Comparison of ENCODE assay signal across 8 cellular contexts in the genomic region with DNA sequence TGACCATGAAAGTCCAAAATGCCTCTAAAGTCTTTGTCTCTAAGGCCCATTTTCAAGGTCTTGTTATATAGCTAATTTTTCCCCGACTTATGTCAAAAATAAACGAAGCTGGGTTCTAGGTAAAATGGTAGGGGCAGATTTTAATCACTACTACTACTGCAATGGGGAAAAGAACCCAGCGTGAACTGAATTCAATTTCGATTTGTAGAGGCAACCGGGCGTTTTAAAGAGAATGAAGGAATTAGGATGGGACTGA. TPM values are rescaled to one million over a fixed set of nuclear protein-coding genes. Genes with fewer than 3 reads are reported as not detected.
DNase-seq lines count a peak whose midpoint lies in the region; ATAC-seq and TF ChIP-seq lines count a peak whose summit lies in the region.

No MANE protein-coding gene starts in this region.

- CTCF ChIA-PET in activated CD8-positive, alpha-beta memory T cell treated with anti-CD3 and anti-CD28 coated beads, Interleukin-2, amount 10 ng/mL, durations not matched to agents 7 days and 5 days (lab: Charles Lee) = interaction anchor here (1.1 to 2.0 kb wide), 3 partner anchors 151 to 237 kb away, joined by 3 to 7 read pairs (median 5); a partner anchor contains a TSS

- no peak for TF ChIP-seq POLR2A in right lobe of liver (IDR thresholded peaks at IDR 0.05)

- in situ Hi-C loops in astrocyte of the cerebellum (cut with HindIII; ENCODE audit: low sequenced_read_pairs) = loop anchor here (10.0 to 25.0 kb wide), 2 partner anchors 233 to 310 kb away; a partner anchor contains a TSS

- intact Hi-C loops in right lobe of liver (cut with DNase I) = no loop called here

- peaks cover 22% of the 10 kb centered on the region for H3K36me3 Mint-ChIP-seq in activated CD8-positive, alpha-beta memory T cell treated with anti-CD3 and anti-CD28 coated beads, Interleukin-2, amount 10 ng/mL, durations not matched to agents 7 days and 5 days

- H3K27ac Mint-ChIP-seq in activated CD8-positive, alpha-beta memory T cell treated with anti-CD3 and anti-CD28 coated beads, Interleukin-2, amount 10 ng/mL, durations not matched to agents 7 days and 5 days = peak overlapping the region; percentile 99

- peak overlapping the region; percentile 90 for H3K4me3 Mint-ChIP-seq in activated CD8-positive, alpha-beta memory T cell treated with anti-CD3 and anti-CD28 coated beads, Interleukin-2, amount 10 ng/mL, durations not matched to agents 7 days and 5 days

- H3K4me1 Mint-ChIP-seq in activated CD8-positive, alpha-beta memory T cell treated with anti-CD3 and anti-CD28 coated beads, Interleukin-2, amount 10 ng/mL, durations not matched to agents 7 days and 5 days = peaks cover 36% of the 10 kb centered on the region

- 11% methylated on average over 6 of the region's 6 CpGs for WGBS in right lobe of liver (ENCODE audit: insufficient coverage, low coverage, low lambda C conversion rate, missing lambda C conversion rate)

- DNase-seq in activated CD8-positive, alpha-beta memory T cell treated with anti-CD3 and anti-CD28 coated beads, Interleukin-2, amount 10 ng/mL, durations not matched to agents 7 days and 5 days = no peak
- no peak for DNase-seq in activated CD8-positive, alpha-beta memory T cell treated with anti-CD3 and anti-CD28 coated beads, Interleukin-2, amount 50 U/mL, for 4 hours
- DNase-seq in astrocyte of the cerebellum (ENCODE audit: low read depth) = no peak
- DNase-seq in right lobe of liver = no peak
- DNase-seq in thoracic aorta (ENCODE audit: low spot score) = no peak
- DNase-seq in NCI-H526 (lab: John Stamatoyannopoulos, UW) = no peak

- no peaks in the 10 kb centered on the region for H3K36me3 ChIP-seq in right lobe of liver
- no peaks in the 10 kb centered on the region for H3K36me3 ChIP-seq in thoracic aorta

- TF ChIP-seq CTCF in astrocyte of the cerebellum (IDR thresholded peaks at IDR 0.05; ENCODE audit: low read depth, low read length, missing control alignments) (no peak), right lobe of liver (IDR thresholded peaks at IDR 0.05) (no peak), thoracic aorta (IDR thresholded peaks at IDR 0.05) (no peak)

- ATAC-seq in activated CD8-positive, alpha-beta memory T cell treated with anti-CD3 and anti-CD28 coated beads, Interleukin-2, amount 10 ng/mL, durations not matched to agents 7 days and 5 days = no peak
- ATAC-seq in right lobe of liver (no peak), thoracic aorta (ENCODE audit: insufficient number of reproducible peaks, low FRiP score, low read depth) (no peak), HG02938 (IDR thresholded peaks at IDR 0.05; ENCODE audit: unreplicated experiment) (no peak), GM21723 (IDR thresholded peaks at IDR 0.05; ENCODE audit: unreplicated experiment) (no peak)

- H3K4me3 ChIP-seq in astrocyte of the cerebellum (ENCODE audit: low read depth, low read length) = peak overlapping the region; percentile 93
- H3K4me3 ChIP-seq in right lobe of liver = peak overlapping the region; percentile 81 to 91 (median 88)
- peak overlapping the region; percentile 81 for H3K4me3 ChIP-seq in thoracic aorta

- peaks cover 0 to 10% (median 2%) of the 10 kb centered on the region in 4 donors for H3K4me1 ChIP-seq in right lobe of liver
- H3K4me1 ChIP-seq in thoracic aorta (ENCODE audit: control insufficient read depth in 1 of 2, low read depth in 2 of 2) = peaks cover 5 to 6% of the 10 kb centered on the region in 2 donors

- no peaks in the 10 kb centered on the region for H3K9me3 Mint-ChIP-seq in activated CD8-positive, alpha-beta memory T cell treated with anti-CD3 and anti-CD28 coated beads, Interleukin-2, amount 10 ng/mL, durations not matched to agents 7 days and 5 days (ENCODE audit: low read depth)

- H3K27me3 ChIP-seq in right lobe of liver (no peaks in the 10 kb centered on the region), thoracic aorta (replicated peaks; ENCODE audit: insufficient read depth) (no peaks in the 10 kb centered on the region)

- peaks cover 8% of the 10 kb centered on the region for H3K27me3 Mint-ChIP-seq in activated CD8-positive, alpha-beta memory T cell treated with anti-CD3 and anti-CD28 coated beads, Interleukin-2, amount 10 ng/mL, durations not matched to agents 7 days and 5 days

- H3K27ac ChIP-seq in right lobe of liver (peak overlapping the region in 2 of 3 donors; percentile 96 to 98), thoracic aorta (peak overlapping the region; percentile 91 to 99)

- H3K9me3 ChIP-seq in right lobe of liver (no peaks in the 10 kb centered on the region), thoracic aorta (no peaks in the 10 kb centered on the region)

RNA-seq across cellular contexts. Expression of a gene that starts 0.5 kb away (rescaled TPM):
- 10 to 100 TPM; 46.3 to 51.6 TPM for total RNA-seq in activated CD8-positive, alpha-beta memory T cell treated with anti-CD3 and anti-CD28 coated beads, Interleukin-2, amount 10 ng/mL, durations not matched to agents 7 days and 5 days
- total RNA-seq in right lobe of liver (1 to 10 TPM in 2 of 6 experiments, under 1 TPM in 3, not detected in 1; 0.29 to 1.7 (median 0.62) TPM), thoracic aorta (under 1 TPM in 1 of 2 donors, not detected in 1; 0.42 TPM)

Comparison
In these comparisons a context has a peak if more than half of its experiments do, and no peak if none do; other contexts are left out.
1. RNA of a gene that starts 0.5 kb away (total RNA-seq): 46.3 to 51.6 TPM in activated CD8-positive, alpha-beta memory T cell treated with anti-CD3 and anti-CD28 coated beads, Interleukin-2, amount 10 ng/mL, durations not matched to agents 7 days and 5 days; 0.29 to 1.7 TPM in right lobe of liver and 0.42 TPM in thoracic aorta; every median in the first group is over 10 times any median in the second.
2. Peak in every context shown above with its lines, with median percentiles within 50 percentile points of each other: H3K4me3 ChIP-seq.